Comparison of ENCODE assay signal across 8 cellular contexts in genomic region chr1:118185083-118185899, GRCh38. TPM values are rescaled to one million over a fixed set of nuclear protein-coding genes. Genes with fewer than 3 reads are reported as not detected.
A peak's percentile ranks its signal among the peaks of the same experiment; 100 is the strongest.
DNase-seq lines count a peak whose midpoint lies in the region; ATAC-seq, FAIRE-seq and TF ChIP-seq lines count a peak whose summit lies in the region.

TSS of gene SPAG17 (minus strand) at chr1:118185228. CDS start at chr1:118185157, 71 bp downstream.

- POLR2A ChIA-PET in AG04450 (lab: Yijun Ruan, JAX) = no interaction called here

- FAIRE-seq in pancreas (lab: Jason Lieb, UNC) = no peak

- in situ Hi-C loops in HAP-1 (cut with MboI; ENCODE audit: low sequenced_read_pairs) = no loop called here

- no peaks in the 10 kb centered on the region for H3K9me3 ChIP-seq in AG04450 (ENCODE audit: control insufficient read depth, insufficient read depth, low read length)
- no peaks in the 10 kb centered on the region for H3K9me3 ChIP-seq in HAP-1
- no peaks in the 10 kb centered on the region for H3K9me3 ChIP-seq in cardiac muscle cell (ENCODE audit: low read depth)
- no peaks in the 10 kb centered on the region for H3K9me3 ChIP-seq in pancreas

- H3K4me1 ChIP-seq in HAP-1 = peaks cover 20% of the 10 kb centered on the region
- no peaks in the 10 kb centered on the region for H3K4me1 ChIP-seq in cardiac muscle cell (ENCODE audit: low read depth)
- no peaks in the 10 kb centered on the region for H3K4me1 ChIP-seq in pancreas

- H3K27me3 ChIP-seq in AG04450 (ENCODE audit: control insufficient read depth, insufficient read depth, low read length) (no peaks in the 10 kb centered on the region), HAP-1 (ENCODE audit: low read depth) (no peaks in the 10 kb centered on the region), cardiac muscle cell (no peaks in the 10 kb centered on the region), pancreas (no peaks in the 10 kb centered on the region)

- TF ChIP-seq CTCF in AG04450 (IDR thresholded peaks at IDR 0.05; ENCODE audit: low read depth, low read length) (peak; percentile 39), cardiac muscle cell (IDR thresholded peaks at IDR 0.05; ENCODE audit: low read depth, low read length) (peak; percentile 56), pancreas (IDR thresholded peaks at IDR 0.05) (no peak)

- no peaks in the 10 kb centered on the region for H3K36me3 ChIP-seq in HAP-1 (replicated peaks)
- no peaks in the 10 kb centered on the region for H3K36me3 ChIP-seq in cardiac muscle cell
- no peaks in the 10 kb centered on the region for H3K36me3 ChIP-seq in pancreas

- H3K4me3 ChIP-seq in AG04450 (ENCODE audit: low read depth, low read length) = peak within 1 kb of the TSS; percentile 48
- H3K4me3 ChIP-seq in HAP-1 = peak within 1 kb of the TSS; percentile 36
- H3K4me3 ChIP-seq in cardiac muscle cell = peak within 1 kb of the TSS; percentile 40
- peak within 1 kb of the TSS; percentile 3 to 48 (median 22) for H3K4me3 ChIP-seq in pancreas

- no peak for DNase-seq in AG04450 (ENCODE audit: low read depth, low spot score)
- DNase-seq in HAP-1 (ENCODE audit: low spot score in 2 of 2) = peak; percentile 82 to 95
- DNase-seq in activated CD4-positive, alpha-beta T cell treated with anti-CD3 and anti-CD28 coated beads, Interleukin-2, amount 50 U/mL, for 48 hours = peak; percentile 11 to 17
- peak; percentile 88 to 89 for DNase-seq in cardiac muscle cell (ENCODE audit: low read depth in 1 of 2, low spot score in 1 of 2)
- DNase-seq in pancreas = peak; percentile 82 to 90 (median 84)

- intact Hi-C loops in pancreas (cut with DNase I) = no loop called here

- 3 to 4% methylated on average over 30 of the region's 30 CpGs for WGBS in pancreas, 2 donors

- H3K27ac ChIP-seq in AG04450 (ENCODE audit: low read depth, low read length) = no peak within 1 kb of the TSS
- no peak within 1 kb of the TSS for H3K27ac ChIP-seq in cardiac muscle cell
- H3K27ac ChIP-seq in pancreas = no peak within 1 kb of the TSS

- ATAC-seq in pancreas (peak; percentile 97 to 99 (median 99)), HG02623 (IDR thresholded peaks at IDR 0.05; ENCODE audit: unreplicated experiment) (no peak), HG03135 (IDR thresholded peaks at IDR 0.05; ENCODE audit: unreplicated experiment) (no peak), GM18909 (IDR thresholded peaks at IDR 0.05; ENCODE audit: poor library complexity, unreplicated experiment) (no peak)

- CTCF ChIA-PET in AG04450 (lab: Charles Lee) = interaction anchor here (0.5 kb wide), 1 partner anchor 1522 kb away, joined by 4 read pairs; no protein-coding TSS in a partner anchor

RNA-seq across cellular contexts. Expression of gene SPAG17, which starts in this region (rescaled TPM):
- polyA plus RNA-seq in AG04450 (2011; rRNA removed) (0.07 TPM in 1 of 2 replicates, not detected in the other), cardiac muscle cell (0.66 and 1.2 TPM in 2 replicates), pancreas (1 to 10 TPM; 2.1 to 3.5 TPM)
- not detected in 2 replicates for polyA minus RNA-seq in AG04450 (2011; rRNA and poly(A)+ RNA removed)
- total RNA-seq in cardiac muscle cell (0.42 and 0.78 TPM in 2 replicates), pancreas (1 to 10 TPM in 3 of 6 donors, under 1 TPM in 3; 0.61 to 2.4 (median 0.97) TPM)

Comparison
In these comparisons a context has a peak if more than half of its experiments do, and no peak if none do; other contexts are left out.
1. CTCF ChIP-seq: peak in AG04450 (single experiment) and cardiac muscle cell (single experiment); none in pancreas (0 of 4).
2. ATAC-seq: peak in pancreas (4 of 4); none in HG02623 (single experiment), HG03135 (single experiment) and GM18909 (single experiment).
3. Peak in every context shown above with its lines, with median percentiles within 50 percentile points of each other: H3K4me3 ChIP-seq.